Comparison of ENCODE assay signal across 13 cellular contexts in the genomic region with DNA sequence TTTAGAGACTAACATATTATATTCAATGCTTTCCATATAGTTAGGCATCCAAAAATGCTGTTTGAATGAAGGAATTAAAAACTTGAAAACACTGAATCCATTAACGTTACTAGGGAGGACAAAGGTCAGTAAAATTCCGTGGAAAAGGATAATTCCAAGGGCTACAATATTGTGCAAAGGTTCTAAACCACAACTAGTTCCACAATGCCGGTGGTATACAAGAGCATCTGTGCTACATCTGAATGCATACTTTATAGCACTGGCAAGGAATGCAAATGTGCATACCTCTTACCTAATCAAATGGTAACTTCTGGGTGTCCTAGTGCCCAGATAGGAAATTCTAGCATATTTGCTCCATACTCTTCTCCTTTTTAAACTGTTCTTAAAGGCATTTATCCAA. TPM values are rescaled to one million over a fixed set of nuclear protein-coding genes. Genes with fewer than 3 reads are reported as not detected.
DNase-seq lines count a peak whose midpoint lies in the region; ATAC-seq, FAIRE-seq and TF ChIP-seq lines count a peak whose summit lies in the region.
"Had no signal": no experiment of that assay in that cellular context is flagged by ENCODE, and none has a peak within 500 bp of the region (broad histone marks: within the 10 kb centered on the region; RNA-seq: fewer than 3 reads in every experiment).

No MANE protein-coding gene starts in this region.

- H3K27me3 Mint-ChIP-seq in activated CD8-positive, alpha-beta T cell treated with anti-CD3 and anti-CD28 coated beads, Interleukin-2, amount 10 ng/mL, durations not matched to agents 7 days and 5 days (ENCODE audit: low read depth): no peaks in the 10 kb centered on the region
- H3K27me3 Mint-ChIP-seq in CD8-positive, alpha-beta memory T cell: peaks cover 0 to 2% of the 10 kb centered on the region in 2 donors

- no peak overlapping the region for H3K9ac ChIP-seq in liver (ENCODE audit: low read depth in 1 of 2, low read length in 2 of 2)

- no peak overlapping the region for H3K27ac Mint-ChIP-seq in activated CD8-positive, alpha-beta T cell treated with anti-CD3 and anti-CD28 coated beads, Interleukin-2, amount 10 ng/mL, durations not matched to agents 7 days and 5 days
- peak overlapping the region in 1 of 8 donors; percentile 7 for H3K27ac Mint-ChIP-seq in CD8-positive, alpha-beta memory T cell

- H3K9me3 Mint-ChIP-seq in activated CD8-positive, alpha-beta T cell treated with anti-CD3 and anti-CD28 coated beads, Interleukin-2, amount 10 ng/mL, durations not matched to agents 7 days and 5 days (ENCODE audit: insufficient read depth): no peaks in the 10 kb centered on the region
- H3K9me3 Mint-ChIP-seq in CD8-positive, alpha-beta memory T cell: no peaks in the 10 kb centered on the region

- FAIRE-seq in pancreas (lab: Jason Lieb, UNC): no peak
- FAIRE-seq: HTR-8/SVneo, small intestine had no signal

- H3K36me3 Mint-ChIP-seq in activated CD8-positive, alpha-beta T cell treated with anti-CD3 and anti-CD28 coated beads, Interleukin-2, amount 10 ng/mL, durations not matched to agents 7 days and 5 days (ENCODE audit: low read depth): peaks cover 30% of the 10 kb centered on the region
- peaks cover 5 to 49% (median 8%) of the 10 kb centered on the region in 3 donors for H3K36me3 Mint-ChIP-seq in CD8-positive, alpha-beta memory T cell

- TF ChIP-seq CTCF in AG10803 (conservative IDR thresholded peaks at IDR 0.05; ENCODE audit: low read length) (no peak), liver (IDR thresholded peaks at IDR 0.05; ENCODE audit: low read depth, low read length, missing input control) (no peak), pancreas (IDR thresholded peaks at IDR 0.05) (no peak)

- CTCF ChIA-PET in activated CD8-positive, alpha-beta T cell treated with anti-CD3 and anti-CD28 coated beads, Interleukin-2, amount 10 ng/mL, durations not matched to agents 7 days and 5 days (lab: Charles Lee): interaction anchor here (1.8 to 2.0 kb wide), 2 partner anchors 32 to 70 kb away, joined by 6 to 8 read pairs; no protein-coding TSS in a partner anchor
- CTCF ChIA-PET in CD8-positive, alpha-beta memory T cell (lab: Charles Lee): no interaction called here

- no peak for ATAC-seq in activated CD8-positive, alpha-beta T cell treated with anti-CD3 and anti-CD28 coated beads, Interleukin-2, amount 10 ng/mL, durations not matched to agents 7 days and 5 days
- ATAC-seq in pancreas: no peak
- ATAC-seq: left lung had no signal

- H3K9me3 ChIP-seq in liver (ENCODE audit: control insufficient read depth in 4 of 4, low read length in 3 of 4): no peaks in the 10 kb centered on the region
- no peaks in the 10 kb centered on the region for H3K9me3 ChIP-seq in pancreas
- no peaks in the 10 kb centered on the region for H3K9me3 ChIP-seq in CD8-positive, alpha-beta memory T cell (ENCODE audit: low read length)
- H3K9me3 ChIP-seq: left lung had no signal

- peak; percentile 94 for DNase-seq in AG10803 (ENCODE audit: low read depth)
- DNase-seq in HCEC 1CT: peak; percentile 31
- no peak for DNase-seq in activated CD8-positive, alpha-beta T cell treated with anti-CD3 and anti-CD28 coated beads, Interleukin-2, amount 10 ng/mL, durations not matched to agents 7 days and 5 days
- DNase-seq in NCI-H1694 (lab: John Stamatoyannopoulos, UW): no peak
- DNase-seq in pancreas: no peak
- DNase-seq in CD8-positive, alpha-beta memory T cell: no peak
- no peak for DNase-seq in NCI-H2227 treated with DMSO at 0.1 percent for 48 hours (lab: John Stamatoyannopoulos, UW)
- DNase-seq: left lung; small intestine; stimulated activated naive CD4-positive, alpha-beta T cell had no signal

- H3K27ac ChIP-seq in liver (ENCODE audit: low read depth in 1 of 2, low read length in 2 of 2) (no peak overlapping the region), pancreas (no peak overlapping the region)
- no peak overlapping the region for H3K27ac ChIP-seq in CD8-positive, alpha-beta memory T cell (ENCODE audit: low read depth, low read length)
- H3K27ac ChIP-seq: epithelial cell of prostate, left lung had no signal

- peak overlapping the region; percentile 20 for H3K4me3 Mint-ChIP-seq in activated CD8-positive, alpha-beta T cell treated with anti-CD3 and anti-CD28 coated beads, Interleukin-2, amount 10 ng/mL, durations not matched to agents 7 days and 5 days
- peak overlapping the region in 2 of 7 donors; percentile 20 to 35 for H3K4me3 Mint-ChIP-seq in CD8-positive, alpha-beta memory T cell

- POLR2A ChIA-PET in activated CD8-positive, alpha-beta T cell treated with anti-CD3 and anti-CD28 coated beads, Interleukin-2, amount 10 ng/mL, durations not matched to agents 7 days and 5 days (lab: Charles Lee): interaction anchor here (0.7 kb wide), 1 partner anchor 1907 kb away, joined by 3 read pairs; no protein-coding TSS in a partner anchor
- POLR2A ChIA-PET in CD8-positive, alpha-beta memory T cell (lab: Charles Lee): no interaction called here

- H3K27me3 ChIP-seq in liver (ENCODE audit: control insufficient read depth in 4 of 4, insufficient read depth in 4 of 4, low read length in 3 of 4): no peaks in the 10 kb centered on the region
- no peaks in the 10 kb centered on the region for H3K27me3 ChIP-seq in pancreas
- H3K27me3 ChIP-seq in CD8-positive, alpha-beta memory T cell (ENCODE audit: insufficient read depth, low read length, poor library complexity, severe bottlenecking): no peaks in the 10 kb centered on the region
- H3K27me3 ChIP-seq: left lung had no signal

- intact Hi-C loops in pancreas (cut with DNase I): no loop called here

- peaks cover 0 to 17% (median 8%) of the 10 kb centered on the region in 4 donors for H3K36me3 ChIP-seq in liver (ENCODE audit: control insufficient read depth in 4 of 4, insufficient read depth in 3 of 4, low read depth in 1 of 4, low read length in 3 of 4)
- peaks cover 0 to 4% (median 0%) of the 10 kb centered on the region in 3 donors for H3K36me3 ChIP-seq in pancreas
- no peaks in the 10 kb centered on the region for H3K36me3 ChIP-seq in CD8-positive, alpha-beta memory T cell (ENCODE audit: insufficient read depth, low read length)

- TF ChIP-seq RAD21 in liver (IDR thresholded peaks at IDR 0.05): no peak

- H3K4me1 ChIP-seq in liver (ENCODE audit: control insufficient read depth in 4 of 4, insufficient read depth in 4 of 4, low read length in 3 of 4) (peaks cover 15 to 48% (median 34%) of the 10 kb centered on the region in 4 donors), pancreas (peaks cover 4 to 24% (median 20%) of the 10 kb centered on the region in 3 donors)
- H3K4me1 ChIP-seq in CD8-positive, alpha-beta memory T cell (ENCODE audit: insufficient read depth, low read length): peaks cover 35% of the 10 kb centered on the region

- H3K4me3 ChIP-seq in AG10803 (ENCODE audit: low read length) (no peak overlapping the region), liver (ENCODE audit: low read depth in 1 of 3, low read length in 3 of 3) (peak overlapping the region in 1 of 3 donors; percentile 8), pancreas (no peak overlapping the region)
- no peak overlapping the region for H3K4me3 ChIP-seq in CD8-positive, alpha-beta memory T cell (ENCODE audit: low read length)
- H3K4me3 ChIP-seq: left lung had no signal

- WGBS in liver: 29% methylated on average over 3 of the region's 3 CpGs
- 30 to 32% methylated on average over 3 of the region's 3 CpGs for WGBS in pancreas, 2 donors

- H3K4me1 Mint-ChIP-seq in activated CD8-positive, alpha-beta T cell treated with anti-CD3 and anti-CD28 coated beads, Interleukin-2, amount 10 ng/mL, durations not matched to agents 7 days and 5 days (ENCODE audit: low read depth): peaks cover 59% of the 10 kb centered on the region
- peaks cover 48 to 75% (median 72%) of the 10 kb centered on the region in 3 donors for H3K4me1 Mint-ChIP-seq in CD8-positive, alpha-beta memory T cell

TF ChIP-seq in liver, 16 proteins besides CTCF, POLR2A, EP300 and RAD21:
- TF ChIP-seq, protein P1, sequence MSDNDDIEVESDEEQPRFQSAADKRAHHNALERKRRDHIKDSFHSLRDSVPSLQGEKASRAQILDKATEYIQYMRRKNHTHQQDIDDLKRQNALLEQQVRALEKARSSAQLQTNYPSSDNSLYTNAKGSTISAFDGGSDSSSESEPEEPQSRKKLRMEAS (IDR thresholded peaks at IDR 0.05): no peak
- peak; percentile 26 for TF ChIP-seq HNF4G (IDR thresholded peaks at IDR 0.05)
- TF ChIP-seq, protein P2, sequence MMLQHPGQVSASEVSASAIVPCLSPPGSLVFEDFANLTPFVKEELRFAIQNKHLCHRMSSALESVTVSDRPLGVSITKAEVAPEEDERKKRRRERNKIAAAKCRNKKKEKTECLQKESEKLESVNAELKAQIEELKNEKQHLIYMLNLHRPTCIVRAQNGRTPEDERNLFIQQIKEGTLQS (IDR thresholded peaks at IDR 0.05): no peak
- peak; percentile 44 to 74 for TF ChIP-seq HNF4A (conservative IDR thresholded peaks at IDR 0.05)
- TF ChIP-seq FOXA1 (IDR thresholded peaks at IDR 0.05): no peak
- no peak for TF ChIP-seq EGR1 (IDR thresholded peaks at IDR 0.05; ENCODE audit: low read depth in 2 of 2)
- TF ChIP-seq FOXA2 (IDR thresholded peaks at IDR 0.05): no peak
- peak; percentile 34 for TF ChIP-seq SP1 (IDR thresholded peaks at IDR 0.05)
- no peak for TF ChIP-seq GABPA (IDR thresholded peaks at IDR 0.05 in 1 of 2, conservative IDR thresholded peaks at IDR 0.05 in 1 of 2)
- TF ChIP-seq, protein P3, sequence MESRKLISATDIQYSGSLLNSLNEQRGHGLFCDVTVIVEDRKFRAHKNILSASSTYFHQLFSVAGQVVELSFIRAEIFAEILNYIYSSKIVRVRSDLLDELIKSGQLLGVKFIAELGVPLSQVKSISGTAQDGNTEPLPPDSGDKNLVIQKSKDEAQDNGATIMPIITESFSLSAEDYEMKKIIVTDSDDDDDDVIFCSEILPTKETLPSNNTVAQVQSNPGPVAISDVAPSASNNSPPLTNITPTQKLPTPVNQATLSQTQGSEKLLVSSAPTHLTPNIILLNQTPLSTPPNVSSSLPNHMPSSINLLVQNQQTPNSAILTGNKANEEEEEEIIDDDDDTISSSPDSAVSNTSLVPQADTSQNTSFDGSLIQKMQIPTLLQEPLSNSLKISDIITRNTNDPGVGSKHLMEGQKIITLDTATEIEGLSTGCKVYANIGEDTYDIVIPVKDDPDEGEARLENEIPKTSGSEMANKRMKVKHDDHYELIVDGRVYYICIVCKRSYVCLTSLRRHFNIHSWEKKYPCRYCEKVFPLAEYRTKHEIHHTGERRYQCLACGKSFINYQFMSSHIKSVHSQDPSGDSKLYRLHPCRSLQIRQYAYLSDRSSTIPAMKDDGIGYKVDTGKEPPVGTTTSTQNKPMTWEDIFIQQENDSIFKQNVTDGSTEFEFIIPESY (IDR thresholded peaks at IDR 0.05): no peak

RNA-seq across cellular contexts. Expression of a gene that starts 2.2 kb away (rescaled TPM):
- 10 to 100 TPM; 71.4 to 76.3 TPM for total RNA-seq in activated CD8-positive, alpha-beta T cell treated with anti-CD3 and anti-CD28 coated beads, Interleukin-2, amount 10 ng/mL, durations not matched to agents 7 days and 5 days
- 10 to 100 TPM; 19.8 to 26.6 TPM for total RNA-seq in liver
- 10 to 100 TPM in 1 of 2 donors, 1 to 10 TPM in 1; 5.7 to 13.8 TPM for polyA plus RNA-seq in liver
- total RNA-seq in pancreas: 10 to 100 TPM; 15.5 to 28.9 (median 20.2) TPM
- polyA plus RNA-seq in pancreas: 10 to 100 TPM in 1 of 2 donors, 1 to 10 TPM in 1; 6.7 to 13.7 TPM
- total RNA-seq in CD8-positive, alpha-beta memory T cell: 10 to 100 TPM; 51.7 to 59.5 TPM
- polyA plus RNA-seq in CD8-positive, alpha-beta memory T cell: 57.5 TPM

Comparison
In these comparisons a context has a peak if more than half of its experiments do, and no peak if none do; other contexts are left out.
1. DNase-seq: peak in AG10803 (single experiment) and HCEC 1CT (single experiment); none in activated CD8-positive, alpha-beta T cell treated with anti-CD3 and anti-CD28 coated beads, Interleukin-2, amount 10 ng/mL, durations not matched to agents 7 days and 5 days (single experiment), NCI-H1694 (single experiment), pancreas (0 of 6), CD8-positive, alpha-beta memory T cell (0 of 5) and NCI-H2227 treated with DMSO at 0.1 percent for 48 hours (single experiment).